ENCODE assay signal across 9 cellular contexts in the genomic region with DNA sequence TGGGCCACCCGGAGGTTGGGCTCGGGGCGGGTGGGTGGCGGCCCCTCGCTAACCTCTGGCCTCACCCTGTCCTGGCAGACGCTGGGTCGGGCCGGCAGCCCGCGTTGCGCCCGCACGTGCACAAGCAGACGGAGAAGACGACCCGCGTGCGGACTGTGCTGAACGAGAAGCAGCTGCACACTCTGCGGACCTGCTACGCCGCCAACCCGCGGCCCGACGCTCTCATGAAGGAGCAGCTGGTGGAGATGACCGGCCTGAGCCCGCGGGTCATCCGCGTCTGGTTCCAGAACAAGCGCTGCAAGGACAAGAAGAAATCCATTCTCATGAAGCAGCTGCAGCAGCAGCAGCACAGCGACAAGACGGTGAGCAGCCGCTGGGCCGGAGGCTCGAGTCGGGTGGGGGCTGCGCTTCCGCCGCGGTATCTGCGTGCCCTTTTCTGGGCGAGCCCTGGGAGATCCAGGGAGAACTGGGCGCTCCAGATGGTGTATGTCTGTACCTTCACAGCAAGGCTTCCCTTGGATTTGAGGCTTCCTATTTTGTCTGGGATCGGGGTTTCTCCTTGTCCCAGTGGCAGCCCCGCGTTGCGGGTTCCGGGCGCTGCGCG. TPM values are rescaled to one million over a fixed set of nuclear protein-coding genes. Genes with fewer than 3 reads are reported as not detected.
DNase-seq lines count a peak whose midpoint lies in the region; ATAC-seq, FAIRE-seq and TF ChIP-seq lines count a peak whose summit lies in the region.
"Had no signal": no experiment of that assay in that cellular context is flagged by ENCODE, and none has a peak within 500 bp of the region (broad histone marks: within the 10 kb centered on the region; RNA-seq: fewer than 3 reads in every experiment).

No MANE protein-coding gene starts in this region.

- H3K27ac ChIP-seq in BLaER1, result no peak overlapping the region
- H3K27ac ChIP-seq in HUES64 (ENCODE audit: low read depth, low read length), result no peak overlapping the region
- H3K27ac ChIP-seq in astrocyte (ENCODE audit: low read depth, low read length), result no peak overlapping the region
- H3K27ac ChIP-seq in transverse colon, result peak overlapping the region; percentile 26 to 62 (median 36)

- DNase-seq in astrocyte (ENCODE audit: low read depth) (no peak), left kidney (ENCODE audit: low read depth, low spot score) (peak; percentile 73), transverse colon (peak; percentile 28), NCI-H2081 (lab: John Stamatoyannopoulos, UW) (no peak)

- ATAC-seq in HG02938 (IDR thresholded peaks at IDR 0.05; ENCODE audit: unreplicated experiment) (no peak), HG03159 (IDR thresholded peaks at IDR 0.05; ENCODE audit: unreplicated experiment) (no peak)

- H3K27me3 ChIP-seq in BLaER1, result peaks cover 100% of the 10 kb centered on the region
- H3K27me3 ChIP-seq in HUES64 (ENCODE audit: insufficient read depth, low read length), result peaks cover 100% of the 10 kb centered on the region
- peaks cover 96% of the 10 kb centered on the region for H3K27me3 ChIP-seq in astrocyte (ENCODE audit: insufficient read depth, low read length)
- H3K27me3 ChIP-seq in transverse colon, result peaks cover 100% of the 10 kb centered on the region

- H3K9me3 ChIP-seq in BLaER1 (peaks cover 25% of the 10 kb centered on the region), HUES64 (ENCODE audit: insufficient read depth, low read depth, low read length) (peaks cover 3% of the 10 kb centered on the region; the same call in 1 of the 2 replicates), astrocyte (ENCODE audit: insufficient read depth, low read depth, low read length) (peaks cover 6% of the 10 kb centered on the region), transverse colon (no peaks in the 10 kb centered on the region)

- H3K27me3 Mint-ChIP-seq in astrocyte (ENCODE audit: low read depth, unreplicated experiment), result peaks cover 73% of the 10 kb centered on the region

- no peak for TF ChIP-seq POLR2A in transverse colon (IDR thresholded peaks at IDR 0.05)

- peaks cover 26% of the 10 kb centered on the region for H3K9me3 Mint-ChIP-seq in astrocyte (ENCODE audit: unreplicated experiment)

- no peak overlapping the region for H3K27ac Mint-ChIP-seq in astrocyte (ENCODE audit: unreplicated experiment)

- H3K79me2 ChIP-seq in astrocyte (ENCODE audit: insufficient read depth, low read length), result no peaks in the 10 kb centered on the region

- H3K9ac ChIP-seq in BLaER1 (no peak overlapping the region), HUES64 (ENCODE audit: low read depth, low read length) (no peak overlapping the region), astrocyte (ENCODE audit: low read length) (no peak overlapping the region)

- peaks cover 8% of the 10 kb centered on the region for H3K36me3 Mint-ChIP-seq in astrocyte (ENCODE audit: low read depth, unreplicated experiment)

- no peaks in the 10 kb centered on the region for H3K36me3 ChIP-seq in BLaER1
- no peaks in the 10 kb centered on the region for H3K36me3 ChIP-seq in HUES64 (ENCODE audit: insufficient read depth, low read length)
- no peaks in the 10 kb centered on the region for H3K36me3 ChIP-seq in astrocyte (ENCODE audit: insufficient read depth, low read length)
- no peaks in the 10 kb centered on the region for H3K36me3 ChIP-seq in transverse colon

- TF ChIP-seq CTCF in astrocyte (IDR thresholded peaks at IDR 0.05; ENCODE audit: insufficient read depth, low read depth, low read length) (no peak), transverse colon (IDR thresholded peaks at IDR 0.05) (no peak)

- FAIRE-seq in astrocyte (lab: Jason Lieb, UNC), result no peak
- FAIRE-seq: bronchial epithelial cell had no signal

- H3K4me1 ChIP-seq in BLaER1, result peaks cover 27% of the 10 kb centered on the region
- H3K4me1 ChIP-seq in HUES64 (ENCODE audit: insufficient read depth, low read length), result peaks cover 6% of the 10 kb centered on the region
- H3K4me1 ChIP-seq in astrocyte (ENCODE audit: insufficient read depth, low read length), result peaks cover 12% of the 10 kb centered on the region
- peaks cover 4 to 83% (median 67%) of the 10 kb centered on the region in 4 donors for H3K4me1 ChIP-seq in transverse colon

- intact Hi-C loops in transverse colon (cut with DNase I; ENCODE audit: low total_unique reads), result loop anchor here (2.0 kb wide), 1 partner anchor 53 kb away; no protein-coding TSS in a partner anchor

- peak overlapping the region; percentile 35 for H2AFZ ChIP-seq in astrocyte (ENCODE audit: low read depth, low read length)

- H3K4me2 ChIP-seq in BLaER1 (peak overlapping the region; percentile 83), astrocyte (ENCODE audit: low read length) (peak overlapping the region; percentile 67)

- H3K4me3 Mint-ChIP-seq in astrocyte (ENCODE audit: unreplicated experiment), result no peak overlapping the region

- in situ Hi-C loops in transverse colon (cut with MboI; ENCODE audit: low pct_ligation_motif_present in 1 of 4, low pct_unique_long_range_greater_than_20kb in 1 of 4, low sequenced_read_pairs in 3 of 4), result loop anchor here in 1 of 4 donors (25.0 kb wide), 1 partner anchor 153 kb away; no protein-coding TSS in a partner anchor

- H3K4me3 ChIP-seq in BLaER1, result peak overlapping the region; percentile 59
- H3K4me3 ChIP-seq in HUES64 (ENCODE audit: low read length), result peak overlapping the region; percentile 39; the same call in 1 of the 2 replicates
- no peak overlapping the region for H3K4me3 ChIP-seq in astrocyte (ENCODE audit: insufficient read depth, low read depth, low read length)
- peak overlapping the region; percentile 17 to 56 (median 24) for H3K4me3 ChIP-seq in transverse colon

- H4K20me1 ChIP-seq in BLaER1 (peaks cover 85% of the 10 kb centered on the region), astrocyte (ENCODE audit: insufficient read depth, low read length) (peaks cover 41% of the 10 kb centered on the region)

- peaks cover 10% of the 10 kb centered on the region for H3K4me1 Mint-ChIP-seq in astrocyte (ENCODE audit: low read depth, unreplicated experiment)

- no peak for TF ChIP-seq EP300 in transverse colon (IDR thresholded peaks at IDR 0.05; ENCODE audit: low read depth)

- WGBS in HUES64, result under 1% methylated on average over 53 of the region's 53 CpGs
- WGBS in transverse colon (ENCODE audit: low coverage in 1 of 2), 2 donors, result 15% methylated on average over 47 of the region's 53 CpGs; no CpG with 5 or more reads in 1 of the 2 donors

RNA-seq across cellular contexts. Expression of gene ISL2, which starts 3.7 kb away (rescaled TPM):
- not detected for polyA plus RNA-seq in HUES64 (2013, experiment 1 of 2)
- not detected for polyA plus RNA-seq in HUES64 (2013, experiment 2 of 2)
- total RNA-seq in astrocyte (1.3 and 2.1 TPM in 2 replicates), transverse colon (1 to 10 TPM in 2 of 4 donors, not detected in 2; 1.3 to 1.4 TPM)

RNA-seq across cellular contexts. Expression of gene ETFA, which starts 29.0 kb away (rescaled TPM):
- polyA plus RNA-seq in HUES64 (2013, experiment 1 of 2), result 61.9 TPM
- 61.7 TPM for polyA plus RNA-seq in HUES64 (2013, experiment 2 of 2)
- total RNA-seq in astrocyte (123 and 126 TPM in 2 replicates), transverse colon (100 to 1,000 TPM in 3 of 4 donors, 10 to 100 TPM in 1; 65.8 to 195 (median 159) TPM)

Comparison
In these comparisons a context has a peak if more than half of its experiments do, and no peak if none do; other contexts are left out.
1. H3K27ac ChIP-seq: peak in transverse colon (4 of 4); none in BLaER1 (single experiment), HUES64 (single experiment) and astrocyte (single experiment).
2. DNase-seq: peak in left kidney (single experiment) and transverse colon (single experiment); none in astrocyte (single experiment) and NCI-H2081 (0 of 2).